ENCODE assay signal across 35 cellular contexts in the genomic region with DNA sequence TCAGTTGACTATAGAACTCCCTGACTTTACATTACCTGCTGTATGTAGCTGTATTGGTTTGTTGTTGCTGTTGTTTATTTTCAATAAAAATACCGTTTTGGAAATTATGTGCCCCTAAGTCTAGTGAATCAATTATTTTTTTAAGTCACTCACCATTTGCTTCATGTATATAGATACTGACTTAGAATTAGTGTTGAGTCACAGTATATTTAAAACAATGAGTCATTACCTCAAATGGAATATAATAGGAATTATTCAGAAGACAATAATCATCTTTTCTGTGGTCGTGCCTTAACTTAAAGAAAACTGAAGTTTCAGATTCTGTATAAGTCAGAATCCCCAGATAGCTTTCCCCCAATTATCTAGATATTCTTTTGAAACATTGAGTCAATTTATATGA. TPM values are rescaled to one million over a fixed set of nuclear protein-coding genes. Genes with fewer than 3 reads are reported as not detected.
DNase-seq lines count a peak whose midpoint lies in the region; ATAC-seq, FAIRE-seq and TF ChIP-seq lines count a peak whose summit lies in the region.
"Had no signal": no experiment of that assay in that cellular context is flagged by ENCODE, and none has a peak within 500 bp of the region (broad histone marks: within the 10 kb centered on the region; RNA-seq: fewer than 3 reads in every experiment).

No MANE protein-coding gene starts in this region.

- CTCF ChIA-PET in endothelial cell of umbilical vein (lab: Charles Lee) = interaction anchor here (0.7 to 2.0 kb wide), 5 partner anchors 9 to 336 kb away, joined by 3 to 7 read pairs (median 3); no protein-coding TSS in a partner anchor

- BruUV-seq in endothelial cell of umbilical vein (replicated peaks; lab: Mats Ljungman, UMichigan) = no TSS peak

- H3K27ac ChIP-seq in endothelial cell of umbilical vein (ENCODE audit: insufficient read depth, low read depth, low read length) = no peak overlapping the region
- H3K27ac ChIP-seq in neuronal stem cell (replicated peaks; ENCODE audit: low read length) = no peak overlapping the region
- H3K27ac ChIP-seq: stomach, thyroid gland, uterus had no signal

- no peaks in the 10 kb centered on the region for H4K20me1 ChIP-seq in endothelial cell of umbilical vein (replicated peaks; ENCODE audit: control insufficient read depth, extremely low read depth, insufficient read depth, low read length)

- peak; percentile 32 to 43 for ATAC-seq in activated T-cell treated with anti-CD3 and anti-CD28 coated beads, Interleukin-2, amount 50 U/mL, for 4 hours
- ATAC-seq in HG02798 (IDR thresholded peaks at IDR 0.05; ENCODE audit: poor library complexity, unreplicated experiment) (no peak), HG02610 (IDR thresholded peaks at IDR 0.05; ENCODE audit: unreplicated experiment) (no peak)
- ATAC-seq: activated CD8-positive, alpha-beta T cell treated with anti-CD3 and anti-CD28 coated beads for 36 hours; GM23338; left lobe of liver; T-helper 17 cell had no signal

- H3K4me3 ChIP-seq in endothelial cell of umbilical vein (replicated peaks in 1 of 3; ENCODE audit: insufficient read depth in 1 of 3, low read depth in 1 of 3, low read length in 3 of 3) (no peak overlapping the region), skeletal muscle satellite cell (ENCODE audit: low read length) (no peak overlapping the region), neuronal stem cell (ENCODE audit: low read length in 2 of 2) (no peak overlapping the region)
- H3K4me3 ChIP-seq: GM23338, MG63, stomach, thyroid gland, uterus had no signal

- H2BK15ac ChIP-seq in neuronal stem cell (ENCODE audit: low read length) = no peak overlapping the region

- H3K4ac ChIP-seq in neuronal stem cell (ENCODE audit: low read length) = no peak overlapping the region

- no peak for DNase-seq in activated T-cell treated with anti-CD3 and anti-CD28 coated beads, Interleukin-2, amount 50 U/mL, for 4 hours
- DNase-seq in activated T-cell treated with anti-CD3 and anti-CD28 coated beads, Interleukin-2, amount 50 U/mL, for 1 hour = no peak
- DNase-seq in RKO (ENCODE audit: low spot score) (peak; percentile 11), endothelial cell of umbilical vein (ENCODE audit: low read depth, low spot score) (peak; percentile 36), neuronal stem cell (ENCODE audit: low spot score) (no peak)
- DNase-seq: activated CD4-positive, CD25-positive, alpha-beta regulatory T cell treated with anti-CD3 and anti-CD28 coated beads, Interleukin-2, amount 50 U/mL, for 72 hours; activated CD8-positive, alpha-beta T cell treated with anti-CD3 and anti-CD28 coated beads for 36 hours; activated gamma-delta T cell; AML-193; Calu3; CD4-positive, CD25-positive, alpha-beta regulatory T cell; DMS79; hippocampal formation; MG63; NCI-H1105; NCI-H187; NCI-H2171 treated with DMSO at 0.1 percent for 48 hours; NCI-H510A; stimulated activated CD4-positive, alpha-beta T cell treated with anti-CD3 and anti-CD28 coated beads, Interleukin-1b, Interleukin-23, amount 100 ng/mL, for 48 hours; stomach; T-helper 17 cell; thyroid gland; uterus had no signal

- no peak overlapping the region for H3K4me3 Mint-ChIP-seq in activated T-cell treated with anti-CD3 and anti-CD28 coated beads, Interleukin-2, amount 50 U/mL, for 4 hours
- H3K4me3 Mint-ChIP-seq: activated CD8-positive, alpha-beta T cell treated with anti-CD3 and anti-CD28 coated beads for 36 hours; CD4-positive, CD25-positive, alpha-beta regulatory T cell; GM23338; memory B cell; neural crest cell; T-helper 17 cell had no signal

- H2BK12ac ChIP-seq in neuronal stem cell (ENCODE audit: low read length) = no peak overlapping the region

- H3K4me2 ChIP-seq in endothelial cell of umbilical vein (ENCODE audit: insufficient read depth, low read length) (peak overlapping the region; percentile 16), skeletal muscle satellite cell (ENCODE audit: low read length) (peak overlapping the region; percentile 67), neuronal stem cell (ENCODE audit: insufficient read depth, low read length, poor library complexity, severe bottlenecking) (no peak overlapping the region)
- H3K4me2 ChIP-seq: GM23338 had no signal

- H2AFZ ChIP-seq in endothelial cell of umbilical vein (ENCODE audit: low read depth, low read length) = no peak overlapping the region
- H2AFZ ChIP-seq in neuronal stem cell (ENCODE audit: low read length) = no peak overlapping the region
- H2AFZ ChIP-seq: GM23338 had no signal

- no CpG with 5 or more reads among the region's 2 CpGs for whole genome bisulfite sequencing in neuronal stem cell (ENCODE audit: extremely low coverage in 2 of 2, insufficient read length in 2 of 2, insufficient replicate concordance in 1 of 2), 2 donors

- H3K4me1 Mint-ChIP-seq in activated T-cell treated with anti-CD3 and anti-CD28 coated beads, Interleukin-2, amount 50 U/mL, for 4 hours (ENCODE audit: low read depth) = peaks cover 4% of the 10 kb centered on the region
- H3K4me1 Mint-ChIP-seq: CD4-positive, CD25-positive, alpha-beta regulatory T cell; GM23338; memory B cell; neural crest cell; T-helper 17 cell had no signal

- H3K18ac ChIP-seq in neuronal stem cell (ENCODE audit: low read length) = no peak overlapping the region

- H3K9me3 Mint-ChIP-seq in activated T-cell treated with anti-CD3 and anti-CD28 coated beads, Interleukin-2, amount 50 U/mL, for 4 hours = peaks cover 10% of the 10 kb centered on the region
- H3K9me3 Mint-ChIP-seq: GM23338 had no signal

- no peak overlapping the region for H3K9ac ChIP-seq in endothelial cell of umbilical vein (replicated peaks; ENCODE audit: extremely low read depth, insufficient read depth, low read length)
- H3K9ac ChIP-seq in skeletal muscle satellite cell (ENCODE audit: low read depth, low read length) = no peak overlapping the region
- H3K9ac ChIP-seq in neuronal stem cell (ENCODE audit: low read depth, low read length, poor library complexity) = no peak overlapping the region

- no peak for TF ChIP-seq POLR2A in endothelial cell of umbilical vein (IDR thresholded peaks at IDR 0.05; ENCODE audit: low read depth, low read length)

- no peak overlapping the region for H2AK5ac ChIP-seq in neuronal stem cell (ENCODE audit: low read depth, low read length)

- no peak overlapping the region for H3K23ac ChIP-seq in neuronal stem cell (ENCODE audit: low read depth, low read length, poor library complexity)

- H2BK5ac ChIP-seq in neuronal stem cell (ENCODE audit: low read length) = no peak overlapping the region

- no peaks in the 10 kb centered on the region for H3K36me3 ChIP-seq in endothelial cell of umbilical vein (ENCODE audit: control insufficient read depth in 2 of 2, extremely low read depth in 1 of 2, insufficient read depth in 2 of 2, low read length in 2 of 2)
- no peaks in the 10 kb centered on the region for H3K36me3 ChIP-seq in skeletal muscle satellite cell (ENCODE audit: insufficient read depth, low read length)
- no peaks in the 10 kb centered on the region for H3K36me3 ChIP-seq in neuronal stem cell (replicated peaks in 1 of 2; ENCODE audit: control insufficient read depth in 2 of 2, insufficient read depth in 2 of 2, low read length in 2 of 2)
- H3K36me3 ChIP-seq: MG63, stomach, thyroid gland, uterus had no signal

- no peak for TF ChIP-seq CTCF in endothelial cell of umbilical vein (IDR thresholded peaks at IDR 0.05; ENCODE audit: extremely low read depth in 1 of 2, insufficient read depth in 1 of 2, low read depth in 1 of 2, low read length in 2 of 2)

- no peaks in the 10 kb centered on the region for H3K9me1 ChIP-seq in endothelial cell of umbilical vein (replicated peaks; ENCODE audit: control insufficient read depth, extremely low read depth, insufficient read depth, low read length)

- no peaks in the 10 kb centered on the region for H3K79me1 ChIP-seq in neuronal stem cell (ENCODE audit: low read depth, low read length)

- H3K9me3 ChIP-seq in endothelial cell of umbilical vein (replicated peaks; ENCODE audit: control insufficient read depth, insufficient read depth, low read length) = no peaks in the 10 kb centered on the region
- no peaks in the 10 kb centered on the region for H3K9me3 ChIP-seq in skeletal muscle satellite cell (replicated peaks; ENCODE audit: low read length)
- H3K9me3 ChIP-seq in neuronal stem cell (replicated peaks in 1 of 2; ENCODE audit: control insufficient read depth in 2 of 2, insufficient read depth in 1 of 2, low read depth in 1 of 2, low read length in 2 of 2) = no peaks in the 10 kb centered on the region
- H3K9me3 ChIP-seq: MG63, stomach, thyroid gland, uterus had no signal

- no peak overlapping the region for H3K14ac ChIP-seq in neuronal stem cell (ENCODE audit: low read length)

- H2BK120ac ChIP-seq in neuronal stem cell (ENCODE audit: low read depth, low read length) = no peak overlapping the region

- dilution Hi-C loops in endothelial cell of umbilical vein (cut with MboI; ENCODE audit: extremely low pct_ligation_motif_present, low sequenced_read_pairs) = no loop called here

- POLR2A ChIA-PET in endothelial cell of umbilical vein (lab: Charles Lee) = no interaction called here

- intact Hi-C loops in endothelial cell of umbilical vein (cut with micrococcal nuclease) = no loop called here

- no peak overlapping the region for H4K8ac ChIP-seq in neuronal stem cell (ENCODE audit: low read depth, low read length)

- no peak for FAIRE-seq in endothelial cell of umbilical vein (lab: Jason Lieb, UNC)
- FAIRE-seq: A204.1, endometrium, TTC549 had no signal

- no peaks in the 10 kb centered on the region for H3K27me3 ChIP-seq in endothelial cell of umbilical vein (ENCODE audit: control insufficient read depth in 2 of 2, insufficient read depth in 2 of 2, low read length in 2 of 2)
- no peaks in the 10 kb centered on the region for H3K27me3 ChIP-seq in skeletal muscle satellite cell (ENCODE audit: control insufficient read depth, insufficient read depth, low read length)
- H3K27me3 ChIP-seq in neuronal stem cell (ENCODE audit: control insufficient read depth in 3 of 3, insufficient read depth in 3 of 3, low read depth in 1 of 3, low read length in 3 of 3) = no peaks in the 10 kb centered on the region
- H3K27me3 ChIP-seq: MG63, stomach, thyroid gland, uterus had no signal

- H3K36me3 Mint-ChIP-seq in activated T-cell treated with anti-CD3 and anti-CD28 coated beads, Interleukin-2, amount 50 U/mL, for 4 hours (ENCODE audit: insufficient read depth) = no peaks in the 10 kb centered on the region
- H3K36me3 Mint-ChIP-seq: CD4-positive, CD25-positive, alpha-beta regulatory T cell; memory B cell had no signal

- H3K4me1 ChIP-seq in endothelial cell of umbilical vein (ENCODE audit: control insufficient read depth, extremely low read depth, insufficient read depth, low read length) = peaks cover 6% of the 10 kb centered on the region
- H3K4me1 ChIP-seq in skeletal muscle satellite cell (ENCODE audit: control insufficient read depth, insufficient read depth, low read length) = peaks cover 17% of the 10 kb centered on the region
- H3K4me1 ChIP-seq in neuronal stem cell (ENCODE audit: control insufficient read depth in 2 of 2, insufficient read depth in 1 of 2, low read depth in 1 of 2, low read length in 2 of 2) = no peaks in the 10 kb centered on the region
- H3K4me1 ChIP-seq: stomach, uterus had no signal

- H3K79me2 ChIP-seq in endothelial cell of umbilical vein (ENCODE audit: control insufficient read depth, insufficient read depth, low read length) = no peaks in the 10 kb centered on the region

- no peak overlapping the region for H4K91ac ChIP-seq in neuronal stem cell (ENCODE audit: low read depth, low read length, poor library complexity)

- H3K27me3 Mint-ChIP-seq in activated T-cell treated with anti-CD3 and anti-CD28 coated beads, Interleukin-2, amount 50 U/mL, for 4 hours (ENCODE audit: low read depth) = peaks cover 30% of the 10 kb centered on the region

RNA-seq across cellular contexts. Expression of gene ALDH1A2, which starts 21.0 kb away (rescaled TPM):
- 1 to 10 TPM in 1 of 3 donors, under 1 TPM in 2; 0.38 to 2.3 (median 0.53) TPM for total RNA-seq in activated T-cell treated with anti-CD3 and anti-CD28 coated beads, Interleukin-2, amount 50 U/mL, for 4 hours
- total RNA-seq in endothelial cell of umbilical vein = 11.7 and 34.9 TPM in 2 replicates
- polyA plus RNA-seq in endothelial cell of umbilical vein = 14.8 and 16.3 TPM in 2 replicates
- polyA plus RNA-seq in endothelial cell of umbilical vein (2011; cell fraction: cytosol; rRNA removed) = 16.9 and 19.0 TPM in 2 replicates
- polyA plus RNA-seq in endothelial cell of umbilical vein (2011; cell fraction: nucleus; rRNA removed) = 20.0 and 21.5 TPM in 2 replicates
- 7.6 and 27.2 TPM in 2 replicates for polyA plus RNA-seq in endothelial cell of umbilical vein (2012)
- polyA minus RNA-seq in endothelial cell of umbilical vein = 26.4 and 32.6 TPM in 2 replicates
- not detected for polyA minus RNA-seq in endothelial cell of umbilical vein (2011; cell fraction: cytosol; rRNA and poly(A)+ RNA removed)
- polyA minus RNA-seq in endothelial cell of umbilical vein (2011; cell fraction: nucleus; rRNA and poly(A)+ RNA removed) = 18.4 and 19.8 TPM in 2 replicates
- 3.8 and 9.2 TPM in 2 replicates for total RNA-seq in skeletal muscle satellite cell (2012; rRNA removed)
- polyA plus RNA-seq in neuronal stem cell (2013, experiment 1 of 2) = 0.17 TPM
- 0.44 TPM for polyA plus RNA-seq in neuronal stem cell (2013, experiment 2 of 2)
- total RNA-seq: CD4-positive, CD25-positive, alpha-beta regulatory T cell had no signal
- polyA plus RNA-seq: CD4-positive, CD25-positive, alpha-beta regulatory T cell; GM23338 had no signal

RNA-seq across cellular contexts. Expression of gene AQP9, which starts 51.7 kb away (rescaled TPM):
- under 1 TPM; 0.26 to 0.99 (median 0.60) TPM for total RNA-seq in activated T-cell treated with anti-CD3 and anti-CD28 coated beads, Interleukin-2, amount 50 U/mL, for 4 hours
- total RNA-seq in endothelial cell of umbilical vein = not detected in 2 replicates
- polyA plus RNA-seq in endothelial cell of umbilical vein = not detected in 2 replicates
- polyA plus RNA-seq in endothelial cell of umbilical vein (2011; cell fraction: cytosol; rRNA removed) = not detected in 2 replicates
- polyA plus RNA-seq in endothelial cell of umbilical vein (2011; cell fraction: nucleus; rRNA removed) = not detected in 2 replicates
- not detected in 2 replicates for polyA plus RNA-seq in endothelial cell of umbilical vein (2012)
- polyA minus RNA-seq in endothelial cell of umbilical vein = not detected in 2 replicates
- not detected for polyA minus RNA-seq in endothelial cell of umbilical vein (2011; cell fraction: cytosol; rRNA and poly(A)+ RNA removed)
- polyA minus RNA-seq in endothelial cell of umbilical vein (2011; cell fraction: nucleus; rRNA and poly(A)+ RNA removed) = not detected in 2 replicates
- 2.0 and 6.3 TPM in 2 replicates for total RNA-seq in skeletal muscle satellite cell (2012; rRNA removed)
- not detected for polyA plus RNA-seq in neuronal stem cell (2013, experiment 1 of 2)
- not detected for polyA plus RNA-seq in neuronal stem cell (2013, experiment 2 of 2)
- total RNA-seq: activated CD8-positive, alpha-beta T cell treated with anti-CD3 and anti-CD28 coated beads for 36 hours; Calu3; CD4-positive, CD25-positive, alpha-beta regulatory T cell; dermis microvascular lymphatic vessel endothelial cell; GM23338; HT-29; neural crest cell had no signal
- polyA plus RNA-seq: GM23338 had no signal

Comparison
In these comparisons a context has a peak if more than half of its experiments do, and no peak if none do; other contexts are left out.
1. ATAC-seq: peak in activated T-cell treated with anti-CD3 and anti-CD28 coated beads, Interleukin-2, amount 50 U/mL, for 4 hours (2 of 2); none in HG02798 (single experiment) and HG02610 (single experiment).
2. DNase-seq: peak in RKO (single experiment) and endothelial cell of umbilical vein (single experiment); none in activated T-cell treated with anti-CD3 and anti-CD28 coated beads, Interleukin-2, amount 50 U/mL, for 4 hours (single experiment), activated T-cell treated with anti-CD3 and anti-CD28 coated beads, Interleukin-2, amount 50 U/mL, for 1 hour (single experiment) and neuronal stem cell (single experiment).